In the genomic region with DNA sequence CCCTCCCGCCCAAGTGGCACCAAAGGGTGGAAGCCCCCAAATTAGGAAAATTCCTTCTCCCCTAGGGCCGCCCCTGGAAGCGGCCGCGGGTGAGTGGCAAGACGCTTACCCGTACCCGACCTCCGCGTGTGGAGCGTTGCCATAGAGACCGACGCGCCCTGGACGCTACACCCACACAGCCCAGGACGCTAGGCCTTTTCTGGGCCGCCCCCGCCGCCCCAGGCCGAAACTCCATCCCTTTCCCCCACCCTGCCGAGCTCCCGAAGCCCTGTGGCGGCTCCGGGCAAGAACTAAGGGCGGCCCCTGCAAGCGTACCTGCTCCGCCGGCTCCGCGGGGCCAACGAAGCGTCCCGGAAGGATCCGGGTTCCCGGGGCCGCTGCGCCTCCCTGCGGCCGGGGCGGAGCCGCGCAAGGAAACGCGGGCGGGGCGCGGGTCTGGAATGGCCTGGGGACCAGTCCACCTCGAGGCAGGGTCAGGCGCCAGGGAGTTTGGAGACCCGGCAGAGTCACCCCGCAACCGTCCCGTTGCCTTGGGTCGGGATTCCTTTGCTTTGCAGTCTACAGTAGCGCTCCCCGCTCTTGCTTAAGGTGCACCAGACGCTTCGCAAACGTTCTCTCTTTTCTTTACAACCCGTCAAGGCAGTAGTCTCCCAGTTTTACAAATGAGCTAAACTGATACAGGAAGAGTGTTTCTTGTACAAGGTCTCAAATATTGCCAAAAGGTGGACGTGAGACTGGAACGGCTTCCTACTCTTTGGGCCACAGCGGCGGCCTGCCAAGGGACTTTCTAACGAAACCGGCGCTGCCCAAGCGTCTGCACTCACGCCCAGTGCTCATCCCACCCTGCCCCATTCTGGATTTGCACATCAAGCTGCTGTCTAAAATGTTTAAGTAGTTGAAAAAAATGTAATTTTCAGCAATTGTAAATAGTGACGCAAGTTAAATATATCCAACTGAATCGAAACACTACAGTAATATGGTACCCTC, we compare ENCODE assay signal across 8 cellular contexts. TPM values are rescaled to one million over a fixed set of nuclear protein-coding genes. Genes with fewer than 3 reads are reported as not detected.
DNase-seq lines count a peak whose midpoint lies in the region; ATAC-seq and TF ChIP-seq lines count a peak whose summit lies in the region.

A gene with protein sequence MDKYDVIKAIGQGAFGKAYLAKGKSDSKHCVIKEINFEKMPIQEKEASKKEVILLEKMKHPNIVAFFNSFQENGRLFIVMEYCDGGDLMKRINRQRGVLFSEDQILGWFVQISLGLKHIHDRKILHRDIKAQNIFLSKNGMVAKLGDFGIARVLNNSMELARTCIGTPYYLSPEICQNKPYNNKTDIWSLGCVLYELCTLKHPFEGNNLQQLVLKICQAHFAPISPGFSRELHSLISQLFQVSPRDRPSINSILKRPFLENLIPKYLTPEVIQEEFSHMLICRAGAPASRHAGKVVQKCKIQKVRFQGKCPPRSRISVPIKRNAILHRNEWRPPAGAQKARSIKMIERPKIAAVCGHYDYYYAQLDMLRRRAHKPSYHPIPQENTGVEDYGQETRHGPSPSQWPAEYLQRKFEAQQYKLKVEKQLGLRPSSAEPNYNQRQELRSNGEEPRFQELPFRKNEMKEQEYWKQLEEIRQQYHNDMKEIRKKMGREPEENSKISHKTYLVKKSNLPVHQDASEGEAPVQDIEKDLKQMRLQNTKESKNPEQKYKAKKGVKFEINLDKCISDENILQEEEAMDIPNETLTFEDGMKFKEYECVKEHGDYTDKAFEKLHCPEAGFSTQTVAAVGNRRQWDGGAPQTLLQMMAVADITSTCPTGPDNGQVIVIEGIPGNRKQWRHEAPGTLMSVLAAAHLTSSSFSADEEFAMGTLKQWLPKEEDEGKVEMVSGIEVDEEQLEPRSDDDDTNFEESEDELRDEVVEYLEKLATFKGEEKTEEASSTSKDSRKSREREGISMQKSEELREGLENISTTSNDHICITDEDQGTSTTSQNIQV (minus strand): TSS at position 360 of the 987 bp plus-strand sequence. CDS start 1,591 bp downstream, outside the sequence.

- no peak for TF ChIP-seq EP300 in esophagus muscularis mucosa (IDR thresholded peaks at IDR 0.05)

- TF ChIP-seq POLR2A in esophagus muscularis mucosa (IDR thresholded peaks at IDR 0.05; ENCODE audit: low read depth) = no peak

- peak; percentile 70 to 83 (median 75) for TF ChIP-seq CTCF in esophagus muscularis mucosa (IDR thresholded peaks at IDR 0.05)

- H3K9ac ChIP-seq in muscle layer of colon (ENCODE audit: low read length) = peak within 1 kb of the TSS; percentile 17

- H3K36me3 ChIP-seq in esophagus muscularis mucosa = peaks cover 4 to 35% (median 29%) of the 10 kb centered on the region in 4 donors
- H3K36me3 ChIP-seq in muscle layer of colon (ENCODE audit: insufficient read depth, low read length) = peaks cover 16% of the 10 kb centered on the region

- H3K27ac ChIP-seq in esophagus muscularis mucosa (replicated peaks in 1 of 4) = peak within 1 kb of the TSS; percentile 22 to 50 (median 44)
- H3K27ac ChIP-seq in muscle layer of colon (ENCODE audit: low read depth, low read length) = peak within 1 kb of the TSS; percentile 49

- DNase-seq in Ammon's horn (ENCODE audit: low spot score) (peak; percentile 45), NCI-H774 (lab: John Stamatoyannopoulos, UW) (peak; percentile 33), esophagus muscularis mucosa (ENCODE audit: extremely low spot score) (no peak)
- peak; percentile 65 for DNase-seq in activated T-cell treated with anti-CD3 and anti-CD28 coated beads, Interleukin-2, amount 50 U/mL, for 1 hour
- peak; percentile 8 to 26 for DNase-seq in stimulated activated CD8-positive, alpha-beta memory T cell treated with anti-CD3 and anti-CD28 coated beads, Interleukin-7, amount 100 ng/mL, for 48 hours (ENCODE audit: extremely low read depth in 1 of 2, low read depth in 1 of 2)

- no peaks in the 10 kb centered on the region for H3K9me3 ChIP-seq in esophagus muscularis mucosa
- H3K9me3 ChIP-seq in muscle layer of colon (ENCODE audit: low read length) = no peaks in the 10 kb centered on the region

- H3K27me3 ChIP-seq in esophagus muscularis mucosa = no peaks in the 10 kb centered on the region
- no peaks in the 10 kb centered on the region for H3K27me3 ChIP-seq in muscle layer of colon (ENCODE audit: control insufficient read depth in 1 of 2, insufficient read depth in 2 of 2, low read length in 2 of 2)

- WGBS in esophagus muscularis mucosa = 35% methylated on average over 20 of the region's 71 CpGs

- H3K4me3 ChIP-seq in esophagus muscularis mucosa (peak within 1 kb of the TSS; percentile 63 to 80 (median 69)), muscle layer of colon (ENCODE audit: low read depth in 1 of 2, low read length in 2 of 2) (peak within 1 kb of the TSS; percentile 66)

- intact Hi-C loops in esophagus muscularis mucosa (cut with DNase I) = loop anchor here (2.0 to 5.0 kb wide), 5 partner anchors 127 to 323 kb away; a partner anchor contains a TSS

- ATAC-seq in GM18870 (IDR thresholded peaks at IDR 0.05; ENCODE audit: unreplicated experiment) (peak; percentile 46), HG03135 (IDR thresholded peaks at IDR 0.05; ENCODE audit: unreplicated experiment) (peak; percentile 61)

- H3K4me1 ChIP-seq in esophagus muscularis mucosa (peaks cover 13 to 28% (median 24%) of the 10 kb centered on the region in 4 donors), muscle layer of colon (ENCODE audit: insufficient read depth, low read length) (peaks cover 15% of the 10 kb centered on the region)

RNA-seq across cellular contexts. Expression of the gene that starts here (rescaled TPM):
- total RNA-seq in esophagus muscularis mucosa = under 1 TPM in 3 of 4 donors, not detected in 1; 0.17 to 0.34 (median 0.26) TPM
